Comparison of ENCODE assay signal across 1 cellular context in genomic region chr16:70682239-70683145, GRCh38.
TF ChIP-seq lines count a peak whose summit lies in the region.

No MANE protein-coding gene starts in this region.

TF ChIP-seq in HEK293, 187 proteins besides CTCF, POLR2A, EP300 and RAD21 (continued from another document):
- TF ChIP-seq, protein P1, sequence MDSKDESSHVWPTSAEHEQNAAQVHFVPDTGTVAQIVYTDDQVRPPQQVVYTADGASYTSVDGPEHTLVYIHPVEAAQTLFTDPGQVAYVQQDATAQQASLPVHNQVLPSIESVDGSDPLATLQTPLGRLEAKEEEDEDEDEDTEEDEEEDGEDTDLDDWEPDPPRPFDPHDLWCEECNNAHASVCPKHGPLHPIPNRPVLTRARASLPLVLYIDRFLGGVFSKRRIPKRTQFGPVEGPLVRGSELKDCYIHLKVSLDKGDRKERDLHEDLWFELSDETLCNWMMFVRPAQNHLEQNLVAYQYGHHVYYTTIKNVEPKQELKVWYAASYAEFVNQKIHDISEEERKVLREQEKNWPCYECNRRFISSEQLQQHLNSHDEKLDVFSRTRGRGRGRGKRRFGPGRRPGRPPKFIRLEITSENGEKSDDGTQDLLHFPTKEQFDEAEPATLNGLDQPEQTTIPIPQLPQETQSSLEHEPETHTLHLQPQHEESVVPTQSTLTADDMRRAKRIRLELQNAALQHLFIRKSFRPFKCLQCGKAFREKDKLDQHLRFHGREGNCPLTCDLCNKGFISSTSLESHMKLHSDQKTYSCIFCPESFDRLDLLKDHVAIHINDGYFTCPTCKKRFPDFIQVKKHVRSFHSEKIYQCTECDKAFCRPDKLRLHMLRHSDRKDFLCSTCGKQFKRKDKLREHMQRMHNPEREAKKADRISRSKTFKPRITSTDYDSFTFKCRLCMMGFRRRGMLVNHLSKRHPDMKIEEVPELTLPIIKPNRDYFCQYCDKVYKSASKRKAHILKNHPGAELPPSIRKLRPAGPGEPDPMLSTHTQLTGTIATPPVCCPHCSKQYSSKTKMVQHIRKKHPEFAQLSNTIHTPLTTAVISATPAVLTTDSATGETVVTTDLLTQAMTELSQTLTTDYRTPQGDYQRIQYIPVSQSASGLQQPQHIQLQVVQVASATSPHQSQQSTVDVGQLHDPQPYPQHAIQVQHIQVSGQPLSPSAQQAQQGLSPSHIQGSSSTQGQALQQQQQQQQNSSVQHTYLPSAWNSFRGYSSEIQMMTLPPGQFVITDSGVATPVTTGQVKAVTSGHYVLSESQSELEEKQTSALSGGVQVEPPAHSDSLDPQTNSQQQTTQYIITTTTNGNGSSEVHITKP (tag by site-specific recombination; IDR thresholded peaks at IDR 0.05), result peak; percentile 58
